In genomic region chr5:11361768-11362167, GRCh38 we compare ENCODE assay signal across 24 cellular contexts.
"Had no signal": no experiment of that assay in that cellular context is flagged by ENCODE, and none has a peak within 500 bp of the region (broad histone marks: within the 10 kb centered on the region; RNA-seq: fewer than 3 reads in every experiment).

No MANE protein-coding gene starts in this region.

- DNase-seq: hypothalamus; immature natural killer cell; left ventricle myocardium inferior; midbrain; mucosa of descending colon; naive thymus-derived CD4-positive, alpha-beta T cell; ovary; right lobe of liver; stimulated activated CD4-positive, alpha-beta T cell treated with anti-CD3 and anti-CD28 coated beads, Interleukin-15, amount 100 ng/mL, for 24 hours; stimulated activated CD4-positive, alpha-beta T cell treated with anti-CD3 and anti-CD28 coated beads, Interleukin-2, amount 100 ng/mL, for 24 hours; stimulated activated CD4-positive, alpha-beta T cell treated with anti-CD3 and anti-CD28 coated beads, Interleukin-4, amount 100 ng/mL, for 1 hour; stimulated activated naive B cell treated with anti-CD40 and anti-IgM and Interleukin-4, amounts not matched to agents 10 μg/mL and 1 μg/mL and 100 μg/mL, for 72 hours; stimulated activated naive CD8-positive, alpha-beta T cell treated with anti-CD3 and anti-CD28 coated beads, Interleukin-15, Interleukin-2, amounts not matched to agents 100 U/mL and 50 U/mL, for 24 hours; stomach; testis; thyroid gland; transverse colon; upper lobe of left lung had no signal

- H3K27ac ChIP-seq: left ventricle myocardium inferior, ovary, right atrium auricular region, right lobe of liver, stomach, testis, thyroid gland, transverse colon, upper lobe of left lung, vagina had no signal

- H3K27ac Mint-ChIP-seq: immature natural killer cell; naive thymus-derived CD4-positive, alpha-beta T cell; natural killer cell treated with Interleukin-12 subunit alpha and Interleukin-12 subunit beta and Interleukin-15 and Interleukin-18, amount 100 ng/mL, for 72 hours; progenitor cell of endocrine pancreas; stimulated activated naive B cell treated with anti-CD40 and anti-IgM and Interleukin-4, amounts not matched to agents 10 μg/mL and 1 μg/mL and 100 μg/mL, for 72 hours had no signal

- H3K9me3 ChIP-seq: mucosa of descending colon, ovary, right lobe of liver, stomach, testis, thyroid gland, transverse colon, upper lobe of left lung, vagina had no signal

- H3K36me3 ChIP-seq: left ventricle myocardium inferior, ovary, right atrium auricular region, right lobe of liver, stomach, thyroid gland, transverse colon, upper lobe of left lung, vagina had no signal

- H3K4me2 ChIP-seq: smooth muscle cell had no signal

- H3K4me3 Mint-ChIP-seq: immature natural killer cell; naive thymus-derived CD4-positive, alpha-beta T cell; natural killer cell treated with Interleukin-12 subunit alpha and Interleukin-12 subunit beta and Interleukin-15 and Interleukin-18, amount 100 ng/mL, for 72 hours; stimulated activated naive B cell treated with anti-CD40 and anti-IgM and Interleukin-4, amounts not matched to agents 10 μg/mL and 1 μg/mL and 100 μg/mL, for 72 hours had no signal

- H3K27me3 ChIP-seq: ovary, right atrium auricular region, right lobe of liver, stomach, testis, thyroid gland, transverse colon, upper lobe of left lung, vagina had no signal

- H3K4me3 ChIP-seq: left ventricle myocardium inferior, lung, mucosa of descending colon, ovary, right atrium auricular region, right lobe of liver, smooth muscle cell, stomach, testis, thyroid gland, transverse colon, upper lobe of left lung, vagina had no signal

- H3K4me1 Mint-ChIP-seq: immature natural killer cell; naive thymus-derived CD4-positive, alpha-beta T cell; stimulated activated naive B cell treated with anti-CD40 and anti-IgM and Interleukin-4, amounts not matched to agents 10 μg/mL and 1 μg/mL and 100 μg/mL, for 72 hours had no signal

- H3K36me3 Mint-ChIP-seq: immature natural killer cell; naive thymus-derived CD4-positive, alpha-beta T cell; natural killer cell treated with Interleukin-12 subunit alpha and Interleukin-12 subunit beta and Interleukin-15 and Interleukin-18, amount 100 ng/mL, for 72 hours; stimulated activated naive B cell treated with anti-CD40 and anti-IgM and Interleukin-4, amounts not matched to agents 10 μg/mL and 1 μg/mL and 100 μg/mL, for 72 hours had no signal

- ATAC-seq: mucosa of descending colon; naive thymus-derived CD4-positive, alpha-beta T cell; natural killer cell treated with Interleukin-12 subunit alpha and Interleukin-12 subunit beta and Interleukin-15 and Interleukin-18, amount 100 ng/mL, for 72 hours; stimulated activated naive B cell treated with anti-CD40 and anti-IgM and Interleukin-4, amounts not matched to agents 10 μg/mL and 1 μg/mL and 100 μg/mL, for 72 hours; stimulated activated naive CD8-positive, alpha-beta T cell treated with anti-CD3 and anti-CD28 coated beads, Interleukin-15, Interleukin-2, amounts not matched to agents 100 U/mL and 50 U/mL, for 24 hours had no signal

- H3K9me3 Mint-ChIP-seq: immature natural killer cell; naive thymus-derived CD4-positive, alpha-beta T cell; natural killer cell treated with Interleukin-12 subunit alpha and Interleukin-12 subunit beta and Interleukin-15 and Interleukin-18, amount 100 ng/mL, for 72 hours had no signal

- H3K27me3 Mint-ChIP-seq: progenitor cell of endocrine pancreas; stimulated activated naive B cell treated with anti-CD40 and anti-IgM and Interleukin-4, amounts not matched to agents 10 μg/mL and 1 μg/mL and 100 μg/mL, for 72 hours had no signal

- H3K4me1 ChIP-seq: left ventricle myocardium inferior, right atrium auricular region, right lobe of liver, stomach, testis, thyroid gland, transverse colon, upper lobe of left lung, vagina had no signal
